ENCODE assay signal across 1 cellular context in genomic region chr7:40571796-40572195, GRCh38.
TF ChIP-seq lines count a peak whose summit lies in the region.

No MANE protein-coding gene starts in this region.

TF ChIP-seq in IMR-90, 13 proteins besides CTCF, POLR2A, EP300 and RAD21 (continued from another document):
- TF ChIP-seq, protein P1, sequence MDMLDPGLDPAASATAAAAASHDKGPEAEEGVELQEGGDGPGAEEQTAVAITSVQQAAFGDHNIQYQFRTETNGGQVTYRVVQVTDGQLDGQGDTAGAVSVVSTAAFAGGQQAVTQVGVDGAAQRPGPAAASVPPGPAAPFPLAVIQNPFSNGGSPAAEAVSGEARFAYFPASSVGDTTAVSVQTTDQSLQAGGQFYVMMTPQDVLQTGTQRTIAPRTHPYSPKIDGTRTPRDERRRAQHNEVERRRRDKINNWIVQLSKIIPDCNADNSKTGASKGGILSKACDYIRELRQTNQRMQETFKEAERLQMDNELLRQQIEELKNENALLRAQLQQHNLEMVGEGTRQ (IDR thresholded peaks at IDR 0.05; ENCODE audit: low read depth, low read length): no peak
